Comparison of ENCODE assay signal across 23 cellular contexts in genomic region chr10:38119038-38119437, GRCh38.
"Had no signal": no experiment of that assay in that cellular context is flagged by ENCODE, and none has a peak within 500 bp of the region (broad histone marks: within the 10 kb centered on the region; RNA-seq: fewer than 3 reads in every experiment).

No MANE protein-coding gene starts in this region.

- H3K27ac Mint-ChIP-seq: memory B cell, mesothelial cell of epicardium, nephron, type B pancreatic cell had no signal

- H3K4me1 Mint-ChIP-seq: memory B cell, mesothelial cell of epicardium, nephron had no signal

- DNase-seq: cerebellar nuclear complex; colonic mucosa; effector CD4-positive, alpha-beta T cell; gastrocnemius medialis; heart right ventricle; hypothalamus; islet precursor cell; left lung; lower lobe of right lung; small intestine; stimulated activated CD4-positive, alpha-beta T cell treated with anti-CD3 and anti-CD28 coated beads, Interleukin-12 subunit alpha, Interleukin-12 subunit beta, amount 100 ng/mL, for 4 hours; stimulated activated CD4-positive, alpha-beta T cell treated with anti-CD3 and anti-CD28 coated beads, Interleukin-2, amount 100 ng/mL, for 48 hours; stimulated activated naive CD4-positive, alpha-beta T cell treated with Interleukin-2 at 50 U/mL for 16 hours; thyroid gland had no signal

- H2AFZ ChIP-seq: parathyroid adenoma had no signal

- H3K4me1 ChIP-seq: colonic mucosa, esophagus muscularis mucosa, gastrocnemius medialis, heart right ventricle, left lung, lower lobe of right lung, parathyroid adenoma, right atrium auricular region, suprapubic skin, thyroid gland had no signal

- H3K9ac ChIP-seq: parathyroid adenoma had no signal

- H3K27ac ChIP-seq: colonic mucosa, epithelial cell of prostate, esophagus muscularis mucosa, gastrocnemius medialis, heart right ventricle, left lung, lower lobe of right lung, parathyroid adenoma, right atrium auricular region, suprapubic skin, thyroid gland had no signal

- H3K36me3 ChIP-seq: colonic mucosa had no signal

- H3K4me3 Mint-ChIP-seq: memory B cell, mesothelial cell of epicardium, nephron, type B pancreatic cell had no signal

- H3K79me2 ChIP-seq: parathyroid adenoma had no signal

- H3K27me3 ChIP-seq: colonic mucosa, esophagus muscularis mucosa, gastrocnemius medialis, heart right ventricle, left lung, right atrium auricular region, suprapubic skin, thyroid gland had no signal

- H3K4me3 ChIP-seq: colonic mucosa, esophagus muscularis mucosa, heart right ventricle, left lung, lower lobe of right lung, right atrium auricular region, suprapubic skin, thyroid gland had no signal

- H3K27me3 Mint-ChIP-seq: memory B cell, type B pancreatic cell had no signal
